1 cellular context compared by ENCODE assay signal in genomic region chr1:216422821-216423529, GRCh38.
TF ChIP-seq lines count a peak whose summit lies in the region.

Gene USH2A, minus strand, starts transcription at chr1:216423448. Its CDS starts 1,112 bp downstream, at chr1:216422336.

TF ChIP-seq in GM23338, 12 proteins besides CTCF, POLR2A, EP300 and RAD21 (continued from another document):
- TF ChIP-seq REST (IDR thresholded peaks at IDR 0.05; ENCODE audit: unreplicated experiment): no peak
